8 cellular contexts compared by ENCODE assay signal in genomic region chrX:1535241-1536041, GRCh38. TPM values are rescaled to one million over a fixed set of nuclear protein-coding genes. Genes with fewer than 3 reads are reported as not detected.
DNase-seq lines count a peak whose midpoint lies in the region; ATAC-seq and TF ChIP-seq lines count a peak whose summit lies in the region.

No MANE protein-coding gene starts in this region.

- H3K23me2 ChIP-seq in H9 (ENCODE audit: insufficient read length, low read depth, low read length, poor library complexity, severe bottlenecking) = no peaks in the 10 kb centered on the region

- H3K4me3 ChIP-seq in mucosa of descending colon = no peak overlapping the region

- peak; percentile 52 for TF ChIP-seq POLR2A in GM18951 (IDR thresholded peaks at IDR 0.05; ENCODE audit: extremely low read depth, insufficient read depth, insufficient read length)

- H2BK15ac ChIP-seq in H9 (ENCODE audit: low read depth, low read length) = no peak overlapping the region

- H3K79me1 ChIP-seq in H9 (ENCODE audit: insufficient read depth, low read depth, low read length, poor library complexity, severe bottlenecking) = no peaks in the 10 kb centered on the region

- H2BK120ac ChIP-seq in H9 (ENCODE audit: low read depth, low read length, poor library complexity, severe bottlenecking) = no peak overlapping the region

- no peak overlapping the region for H3K18ac ChIP-seq in H9 (ENCODE audit: insufficient read length, low read depth, low read length)

- H2AK5ac ChIP-seq in H9 (ENCODE audit: insufficient read length, low read length) = no peak overlapping the region

- H4K20me1 ChIP-seq in H9 (ENCODE audit: control insufficient read depth, insufficient read depth, insufficient read length) = no peaks in the 10 kb centered on the region

- H3K4me2 ChIP-seq in H9 (ENCODE audit: insufficient read depth, insufficient read length, low read length) = no peak overlapping the region

- no peaks in the 10 kb centered on the region for H3K36me3 Mint-ChIP-seq in H9 (ENCODE audit: insufficient read depth in 1 of 3, low read depth in 3 of 3)

- in situ Hi-C loops in GM18951 (cut with MboI; ENCODE audit: low sequenced_read_pairs, unreplicated experiment) = no loop called here

- H3K36me3 ChIP-seq in KOPT-K1 (ENCODE audit: insufficient read depth, low read length) = peaks cover 22% of the 10 kb centered on the region
- H3K36me3 ChIP-seq in mucosa of descending colon (ENCODE audit: low read depth) = no peaks in the 10 kb centered on the region

- H3K4ac ChIP-seq in H9 (ENCODE audit: low read depth, low read length) = no peak overlapping the region

- no peaks in the 10 kb centered on the region for H3K27me3 Mint-ChIP-seq in H9 (ENCODE audit: low read depth)

- H3K9ac ChIP-seq in H9 (ENCODE audit: extremely low read depth, insufficient read length, low read length) = no peak overlapping the region

- H4K5ac ChIP-seq in H9 (ENCODE audit: insufficient read length, low read depth, low read length) = no peak overlapping the region

- H4K8ac ChIP-seq in H9 (replicated peaks; ENCODE audit: insufficient read length, low read depth, low read length) = no peak overlapping the region

- intact Hi-C loops in mucosa of descending colon (cut with DNase I, micrococcal nuclease) = no loop called here

- no CpG with 5 or more reads among the region's 33 CpGs for WGBS in H9 (ENCODE audit: extremely low coverage, insufficient read length, low lambda C conversion rate)

- no peak overlapping the region for H2BK12ac ChIP-seq in H9 (ENCODE audit: insufficient read length, low read depth, low read length)

- peak overlapping the region; percentile 94 for H3K27ac ChIP-seq in KOPT-K1 (ENCODE audit: low read depth, low read length, poor library complexity, severe bottlenecking)
- no peak overlapping the region for H3K27ac ChIP-seq in H9 (ENCODE audit: insufficient read length, low read depth, low read length)

- no peak overlapping the region for H2AFZ ChIP-seq in H9 (ENCODE audit: low read length)

- H3K9me3 Mint-ChIP-seq in H9 = no peaks in the 10 kb centered on the region

- ATAC-seq in mucosa of descending colon = peak; percentile 32
- no peak for ATAC-seq in HG02571 (IDR thresholded peaks at IDR 0.05; ENCODE audit: unreplicated experiment)
- ATAC-seq in esophagus mucosa = no peak

- H2BK5ac ChIP-seq in H9 (ENCODE audit: insufficient read length, low read length) = no peak overlapping the region

- H3K27ac Mint-ChIP-seq in H9 = no peak overlapping the region; a peak in 1 of 7 replicates

- H3K4me3 Mint-ChIP-seq in H9 = no peak overlapping the region

- no peak overlapping the region for H3K56ac ChIP-seq in H9 (ENCODE audit: insufficient read length, low read depth, low read length)

- H3K4me1 ChIP-seq in mucosa of descending colon (ENCODE audit: low read depth) = no peaks in the 10 kb centered on the region
- H3K4me1 ChIP-seq in H9 (ENCODE audit: insufficient read depth, low read length) = no peaks in the 10 kb centered on the region

- no peak overlapping the region for H2BK20ac ChIP-seq in H9 (ENCODE audit: low read depth, low read length, poor library complexity, severe bottlenecking)

- peak; percentile 34 for DNase-seq in activated CD8-positive, alpha-beta memory T cell treated with anti-CD3 and anti-CD28 coated beads, Interleukin-2, amount 50 U/mL, for 4 hours
- peak in 1 of 3 donors; percentile 47 for DNase-seq in mucosa of descending colon
- DNase-seq in H9 = no peak
- DNase-seq in GM03348 (ENCODE audit: low spot score) = no peak

- H3K27me3 ChIP-seq in H9 (ENCODE audit: insufficient read depth, low read length) = no peaks in the 10 kb centered on the region

- no peak overlapping the region for H3K14ac ChIP-seq in H9 (ENCODE audit: insufficient read depth, low read length)

- TF ChIP-seq CTCF in mucosa of descending colon (IDR thresholded peaks at IDR 0.05) (no peak), H9 (conservative IDR thresholded peaks at IDR 0.05) (no peak)

- H3K79me2 ChIP-seq in H9 (ENCODE audit: insufficient read depth, low read length) = no peaks in the 10 kb centered on the region

- H3K9me3 ChIP-seq in KOPT-K1 (ENCODE audit: insufficient read depth, low read length, poor library complexity, severe bottlenecking) (no peaks in the 10 kb centered on the region), mucosa of descending colon (no peaks in the 10 kb centered on the region), H9 (ENCODE audit: control insufficient read depth, low read depth, low read length) (no peaks in the 10 kb centered on the region)

- H3K4me1 Mint-ChIP-seq in H9 = 0 out of 4 replicates have a peak, but pooled peaks cover 0 to 3% of the 10 kb centered on the region in 2 experiments

- no peak overlapping the region for H4K91ac ChIP-seq in H9 (ENCODE audit: insufficient read length, low read depth, low read length)

- no peak overlapping the region for H3T11ph ChIP-seq in H9 (ENCODE audit: low read length)

- no peak overlapping the region for H3K23ac ChIP-seq in H9 (ENCODE audit: insufficient read length, low read depth, low read length)

RNA-seq across cellular contexts. Expression of gene P2RY8, which starts 1.5 kb away (rescaled TPM):
- total RNA-seq in mucosa of descending colon (1 to 10 TPM in 2 of 3 donors, under 1 TPM in 1; 0.87 to 2.0 (median 2.0) TPM), H9 (2021) (not detected in 2 replicates), esophagus mucosa (0.52 TPM)

RNA-seq across cellular contexts. Expression of gene AKAP17A, which starts 56.0 kb away (rescaled TPM):
- total RNA-seq in mucosa of descending colon (10 to 100 TPM; 40.8 to 46.2 (median 42.3) TPM), H9 (2021) (39.7 and 42.1 TPM in 2 replicates), esophagus mucosa (13.0 TPM)
